18 cellular contexts compared by ENCODE assay signal in genomic region chr6:168071620-168072019, GRCh38. TPM values are rescaled to one million over a fixed set of nuclear protein-coding genes. Genes with fewer than 3 reads are reported as not detected.
DNase-seq lines count a peak whose midpoint lies in the region; ATAC-seq, FAIRE-seq and TF ChIP-seq lines count a peak whose summit lies in the region.
"Had no signal": no experiment of that assay in that cellular context is flagged by ENCODE, and none has a peak within 500 bp of the region (broad histone marks: within the 10 kb centered on the region; RNA-seq: fewer than 3 reads in every experiment).

No MANE protein-coding gene starts in this region.

- H3K4me2 ChIP-seq in H1 (ENCODE audit: insufficient read depth in 1 of 2, low read depth in 2 of 2, low read length in 2 of 2) = no peak overlapping the region

- WGBS in heart right ventricle, 2 donors = 92 to 94% methylated on average over 9 of the region's 9 CpGs
- 52% methylated on average over 9 of the region's 9 CpGs; no CpG with 5 or more reads in 1 of the 2 experiments for WGBS in H1 (ENCODE audit: extremely low coverage in 1 of 2, insufficient coverage in 1 of 2, insufficient read length in 1 of 2, insufficient replicate concordance in 2 of 2, low coverage in 1 of 2, low lambda C conversion rate in 2 of 2, missing lambda C conversion rate in 1 of 2), 2 experiments
- 69 to 88% (median 78%) methylated on average over 7 to 9 of the region's 9 CpGs for WGBS in stomach, 5 donors

- no peak for TF ChIP-seq EP300 in H1 (IDR thresholded peaks at IDR 0.05; ENCODE audit: borderline replicate concordance in 1 of 2, low read depth in 2 of 2, low read length in 2 of 2)
- TF ChIP-seq EP300 in stomach (IDR thresholded peaks at IDR 0.05) = no peak

- 0 out of 2 replicates have a peak overlapping the region, but pooled peaks have one; percentile 52 for H2AFZ ChIP-seq in H1 (ENCODE audit: low read length)

- no peak overlapping the region; a peak in 1 of 7 replicates for H3K9ac ChIP-seq in H1 (replicated peaks in 1 of 4; ENCODE audit: extremely low read depth in 1 of 4, low read depth in 3 of 4, low read length in 3 of 4)

- no peak overlapping the region for H3K56ac ChIP-seq in H1 (replicated peaks; ENCODE audit: insufficient read length, low read depth, low read length)

- H3K27ac ChIP-seq in heart right ventricle (no peak overlapping the region), H1 (ENCODE audit: low read depth, low read length) (no peak overlapping the region), stomach (no peak overlapping the region), right atrium auricular region (no peak overlapping the region)
- H3K27ac ChIP-seq: cardiac muscle cell, vagina had no signal

- no peak for TF ChIP-seq POLR2A in H1 (IDR thresholded peaks at IDR 0.05; ENCODE audit: control extremely low read depth in 1 of 2, low read depth in 2 of 2, low read length in 2 of 2)
- no peak for TF ChIP-seq POLR2A in stomach (IDR thresholded peaks at IDR 0.05)

- H3K79me1 ChIP-seq in H1 (ENCODE audit: low read depth, low read length) = no peaks in the 10 kb centered on the region

- H2BK120ac ChIP-seq in H1 (replicated peaks; ENCODE audit: low read depth, low read length) = no peak overlapping the region

- H3K27me3 ChIP-seq in heart right ventricle (no peaks in the 10 kb centered on the region), H1 (replicated peaks in 1 of 4; ENCODE audit: control insufficient read depth in 3 of 4, extremely low read depth in 1 of 4, insufficient read depth in 3 of 4, low read length in 3 of 4) (no peaks in the 10 kb centered on the region), stomach (no peaks in the 10 kb centered on the region), right atrium auricular region (no peaks in the 10 kb centered on the region)
- H3K27me3 ChIP-seq: cardiac muscle cell, vagina had no signal

- no peak overlapping the region for H4K91ac ChIP-seq in H1 (replicated peaks; ENCODE audit: insufficient read length, low read length)

- intact Hi-C loops in Right ventricle myocardium inferior (cut with DNase I) = no loop called here
- intact Hi-C loops in heart right ventricle (cut with DNase I) = no loop called here
- intact Hi-C loops in stomach (cut with DNase I; ENCODE audit: low total_unique reads) = no loop called here

- H3K79me2 ChIP-seq in H1 (ENCODE audit: control insufficient read depth in 1 of 2, insufficient read depth in 2 of 2, low read length in 2 of 2) = no peaks in the 10 kb centered on the region

- peaks cover 0 to 6% of the 10 kb centered on the region in 2 experiments for H4K20me1 ChIP-seq in H1 (replicated peaks in 1 of 2; ENCODE audit: control insufficient read depth in 1 of 2, insufficient read depth in 2 of 2, low read length in 2 of 2)

- peak; percentile 82 for FAIRE-seq in H1 (lab: Jason Lieb, UNC)

- ATAC-seq in Right ventricle myocardium inferior (peak; percentile 19), heart right ventricle (no peak)

- no peak overlapping the region for H2BK12ac ChIP-seq in H1 (ENCODE audit: low read depth, low read length)

- H3K4ac ChIP-seq in H1 (replicated peaks; ENCODE audit: insufficient read length, low read depth, low read length) = no peak overlapping the region

- DNase-seq in Right ventricle myocardium inferior (ENCODE audit: missing footprints) (no peak), heart right ventricle (no peak), NCI-H69 (lab: John Stamatoyannopoulos, UW) (peak; percentile 34), H1 (ENCODE audit: low read depth in 1 of 2, low spot score in 2 of 2) (peak in 1 of 2 experiments; percentile 74), stomach (peak; percentile 51), NCI-H128 (lab: John Stamatoyannopoulos, UW; ENCODE audit: unreplicated experiment) (no peak), right atrium auricular region (ENCODE audit: low spot score) (no peak), Kasumi-1 (lab: John Stamatoyannopoulos, UW) (no peak)
- DNase-seq: activated CD4-positive, alpha-beta T cell treated with anti-CD3 and anti-CD28 coated beads, Interleukin-2, amount 10 ng/mL, durations not matched to agents 24 days and 14 days; foreskin fibroblast; NCI-H2029; NCI-H526; nephron progenitor cell had no signal

- H3K4me3 ChIP-seq in heart right ventricle (no peak overlapping the region), H1 (ENCODE audit: extremely low read depth in 1 of 4, insufficient read depth in 2 of 4, low read depth in 3 of 4, low read length in 4 of 4) (no peak overlapping the region), stomach (no peak overlapping the region), right atrium auricular region (no peak overlapping the region)
- H3K4me3 ChIP-seq: cardiac muscle cell, lung, vagina had no signal

- no peak overlapping the region for H2BK15ac ChIP-seq in H1 (ENCODE audit: low read length)

- H3K23ac ChIP-seq in H1 (ENCODE audit: insufficient read length) = no peak overlapping the region

- TF ChIP-seq RAD21 in H1 (IDR thresholded peaks at IDR 0.05 in 1 of 2, conservative IDR thresholded peaks at IDR 0.05 in 1 of 2; ENCODE audit: low read depth in 2 of 2, low read length in 2 of 2) = peak; percentile 51 to 68

- H3K14ac ChIP-seq in H1 (ENCODE audit: insufficient read length) = no peak overlapping the region

- H3K36me3 ChIP-seq in heart right ventricle = no peaks in the 10 kb centered on the region
- no peaks in the 10 kb centered on the region; a peak in 1 of 8 replicates for H3K36me3 ChIP-seq in H1 (ENCODE audit: control insufficient read depth in 2 of 4, insufficient read depth in 4 of 4, low read length in 3 of 4)
- no peaks in the 10 kb centered on the region for H3K36me3 ChIP-seq in stomach
- no peaks in the 10 kb centered on the region for H3K36me3 ChIP-seq in right atrium auricular region
- H3K36me3 ChIP-seq: cardiac muscle cell, vagina had no signal

- no peak overlapping the region for H4K5ac ChIP-seq in H1 (ENCODE audit: insufficient read length, low read depth, low read length)

- H3K9me3 ChIP-seq in heart right ventricle (no peaks in the 10 kb centered on the region), H1 (ENCODE audit: insufficient read depth in 2 of 2, low read depth in 1 of 2, low read length in 1 of 2) (no peaks in the 10 kb centered on the region), stomach (no peaks in the 10 kb centered on the region), right atrium auricular region (no peaks in the 10 kb centered on the region)
- H3K9me3 ChIP-seq: vagina had no signal

- H2BK5ac ChIP-seq in H1 (ENCODE audit: low read depth, low read length) = no peak overlapping the region

- H2AK5ac ChIP-seq in H1 (ENCODE audit: low read depth, low read length) = no peak overlapping the region

- POLR2A ChIA-PET in H1 (lab: Charles Lee; ENCODE audit: partially characterized antibody) = no interaction called here

- H3K4me1 ChIP-seq in heart right ventricle (no peaks in the 10 kb centered on the region), H1 (replicated peaks in 1 of 4; ENCODE audit: control insufficient read depth in 3 of 4, insufficient read depth in 4 of 4, low read length in 3 of 4) (peaks cover 0 to 6% (median 1%) of the 10 kb centered on the region in 4 experiments; a peak in 2 of 7 replicates), stomach (peaks cover 0 to 4% (median 0%) of the 10 kb centered on the region in 4 donors), right atrium auricular region (no peaks in the 10 kb centered on the region)
- H3K4me1 ChIP-seq: vagina had no signal

- no peaks in the 10 kb centered on the region; the same call in 1 of the 2 replicates for H3K23me2 ChIP-seq in H1 (ENCODE audit: low read depth, low read length)

- H4K8ac ChIP-seq in H1 (ENCODE audit: extremely low read depth, insufficient read depth, low read length) = no peak overlapping the region

- CTCF ChIA-PET in H1 (lab: Charles Lee; ENCODE audit: partially characterized antibody) = interaction anchor here (0.5 to 4.2 kb wide), 23 partner anchors 9 to 573 kb away, joined by 3 to 38 read pairs (median 4); no protein-coding TSS in a partner anchor

- peak overlapping the region; percentile 38; the same call in 1 of the 2 replicates for H3K18ac ChIP-seq in H1 (ENCODE audit: extremely low read depth, low read length)

- no peak overlapping the region for H2BK20ac ChIP-seq in H1 (ENCODE audit: low read length)

- no peak for TF ChIP-seq CTCF in heart right ventricle (IDR thresholded peaks at IDR 0.05)
- TF ChIP-seq CTCF in H1 (IDR thresholded peaks at IDR 0.05; ENCODE audit: control extremely low read depth in 1 of 3, insufficient read depth in 1 of 3, low read depth in 1 of 3, low read length in 3 of 3) = peak; percentile 82 to 92 (median 89)
- TF ChIP-seq CTCF in stomach (IDR thresholded peaks at IDR 0.05) = peak in 1 of 7 experiments; percentile 17
- TF ChIP-seq CTCF in right atrium auricular region (IDR thresholded peaks at IDR 0.05) = no peak

TF ChIP-seq in H1, 55 proteins besides CTCF, POLR2A, EP300 and RAD21 (continues in another document):
- no peak for TF ChIP-seq FOSL1 (IDR thresholded peaks at IDR 0.05; ENCODE audit: insufficient read depth, low read depth, low read length)
- TF ChIP-seq TCF12 (IDR thresholded peaks at IDR 0.05; ENCODE audit: low read depth, low read length) = 0 out of 2 replicates have a peak, but pooled peaks have one; percentile 33
- TF ChIP-seq CEBPB (IDR thresholded peaks at IDR 0.05; ENCODE audit: low read depth, low read length) = peak; percentile 44; the same call in 1 of the 2 replicates
- 0 out of 2 replicates have a peak, but pooled peaks have one; percentile 35 for TF ChIP-seq JUND (IDR thresholded peaks at IDR 0.05; ENCODE audit: low read length)
- TF ChIP-seq NRF1 (IDR thresholded peaks at IDR 0.05; ENCODE audit: low read depth, low read length) = no peak

RNA-seq across cellular contexts. Expression of gene FRMD1, which starts 7.4 kb away (rescaled TPM):
- total RNA-seq in Right ventricle myocardium inferior = 0.41 TPM
- 1 to 10 TPM in 1 of 10 donors, under 1 TPM in 5, not detected in 4; 0.15 to 1.3 (median 0.24) TPM for total RNA-seq in heart right ventricle
- under 1 TPM; 0.12 to 0.22 TPM for polyA plus RNA-seq in heart right ventricle
- not detected in 2 replicates for total RNA-seq in H1 (2021; fragmentation: NEBNext Ultra II Directional; extraction: Animal tissue kit (Norgen Biotek cat#: 25700))
- polyA plus RNA-seq in H1 (2011; rRNA removed) = 0.36 and 0.69 TPM in 2 replicates
- polyA plus RNA-seq in H1 (2011; cell fraction: cytosol; rRNA removed) = 0.34 TPM
- 1.5 TPM for polyA plus RNA-seq in H1 (2011; cell fraction: nucleus; rRNA removed)
- polyA plus RNA-seq in H1 (2012, experiment 1 of 2) = 0.21 to 0.45 TPM (median 0.37 TPM) in 4 replicates
- 0.13 TPM for polyA plus RNA-seq in H1 (2012, experiment 2 of 2)
- polyA plus RNA-seq in H1 (2013, experiment 1 of 2) = 0.06 TPM
- 0.07 TPM for polyA plus RNA-seq in H1 (2013, experiment 2 of 2)
- polyA minus RNA-seq in H1 (2011; rRNA and poly(A)+ RNA removed) = 0.22 and 0.24 TPM in 2 replicates
- polyA minus RNA-seq in H1 (2011; cell fraction: cytosol; rRNA and poly(A)+ RNA removed) = not detected
- polyA minus RNA-seq in H1 (2011; cell fraction: nucleus; rRNA and poly(A)+ RNA removed) = 0.50 TPM
- total RNA-seq in stomach = 10 to 100 TPM in 3 of 5 donors, 1 to 10 TPM in 1, under 1 TPM in 1; 0.43 to 42.9 (median 16.9) TPM
- 1 to 10 TPM; 5.0 to 9.8 (median 5.6) TPM for polyA plus RNA-seq in stomach
- total RNA-seq in right atrium auricular region = under 1 TPM in 1 of 2 donors, not detected in 1; 0.08 TPM
- total RNA-seq: activated CD4-positive, alpha-beta T cell treated with anti-CD3 and anti-CD28 coated beads, Interleukin-2, amount 10 ng/mL, durations not matched to agents 24 days and 14 days; M059J; vagina had no signal
- polyA plus RNA-seq: AG04450, cardiac muscle cell had no signal

Comparison
In these comparisons a context has a peak if more than half of its experiments do, and no peak if none do; other contexts are left out.
1. DNase-seq: peak in NCI-H69 (single experiment) and stomach (single experiment); none in Right ventricle myocardium inferior (single experiment), heart right ventricle (0 of 2), NCI-H128 (single experiment), right atrium auricular region (single experiment) and Kasumi-1 (0 of 2).
2. CTCF ChIP-seq: peak in H1 (3 of 3); none in heart right ventricle (0 of 9) and right atrium auricular region (0 of 2).